In the genomic region with DNA sequence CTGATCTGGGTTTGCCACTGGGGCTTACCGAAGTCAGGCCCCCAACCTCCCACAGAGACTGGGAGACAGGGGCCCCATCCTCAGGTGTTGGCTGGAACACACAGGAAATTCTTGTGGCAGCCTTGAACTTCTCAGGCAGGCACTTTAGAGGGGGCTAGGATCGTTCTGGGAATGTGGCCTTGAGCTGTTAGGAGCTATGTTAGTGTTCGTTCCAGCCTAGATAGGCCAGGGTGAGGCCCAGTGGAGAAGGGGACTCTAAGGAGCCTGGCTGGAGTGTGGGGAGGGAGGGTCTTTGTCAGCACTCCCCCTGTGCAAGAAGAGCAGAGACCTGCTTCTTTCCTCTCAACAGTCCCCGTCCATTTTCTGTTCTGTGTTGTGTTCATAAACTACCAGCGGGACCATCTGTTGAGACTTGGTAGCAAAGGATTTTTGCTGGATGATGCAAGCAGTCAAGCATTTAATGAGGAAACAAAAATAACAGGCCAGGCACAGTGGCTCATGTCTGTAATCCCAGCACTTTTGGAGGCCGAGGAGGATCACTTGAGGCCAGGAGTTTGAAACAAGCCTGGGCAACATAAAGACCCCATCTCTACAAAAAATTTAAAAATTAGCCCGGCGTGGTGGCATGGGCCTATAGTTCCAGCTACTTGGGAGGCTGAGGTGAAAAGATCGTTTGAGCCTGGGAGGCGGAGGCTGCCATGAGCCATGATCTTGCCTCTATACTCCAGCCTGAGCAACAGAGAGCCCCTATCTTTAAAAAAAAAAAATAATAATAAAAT, we compare ENCODE assay signal across 8 cellular contexts. TPM values are rescaled to one million over a fixed set of nuclear protein-coding genes. Genes with fewer than 3 reads are reported as not detected.
DNase-seq lines count a peak whose midpoint lies in the region; ATAC-seq, FAIRE-seq and TF ChIP-seq lines count a peak whose summit lies in the region.

No MANE protein-coding gene starts in this region.

- H3K36me3 Mint-ChIP-seq in WTC11 = peaks cover 7% of the 10 kb centered on the region

- H3K4me3 ChIP-seq in BJ (ENCODE audit: low read depth, low read length) = peak overlapping the region; percentile 52
- peak overlapping the region; percentile 75 for H3K4me3 ChIP-seq in ovary

- H3K9me3 ChIP-seq in ovary = no peaks in the 10 kb centered on the region

- ATAC-seq in WTC11 (no peak), HG02981 (IDR thresholded peaks at IDR 0.05; ENCODE audit: unreplicated experiment) (no peak), GM19328 (IDR thresholded peaks at IDR 0.05; ENCODE audit: unreplicated experiment) (no peak), GM19023 (IDR thresholded peaks at IDR 0.05; ENCODE audit: unreplicated experiment) (no peak)

- peaks cover 27% of the 10 kb centered on the region for H3K4me1 Mint-ChIP-seq in WTC11

- H3K4me1 ChIP-seq in ovary (ENCODE audit: insufficient read depth) = peaks cover 20% of the 10 kb centered on the region

- no peaks in the 10 kb centered on the region for H3K9me3 Mint-ChIP-seq in WTC11

- intact Hi-C loops in ovary (cut with DNase I) = loop anchor here in 1 of 4 donors (5.0 kb wide), 1 partner anchor 91 kb away; the partner anchor contains the start of genes GNB1L and RTL10

- DNase-seq in BJ (ENCODE audit: low read depth) (peak; percentile 78), HTR-8/SVneo (ENCODE audit: insufficient read length, low spot score) (peak; percentile 51), WTC11 (ENCODE audit: low spot score) (no peak), fibroblast of peridontal ligament (ENCODE audit: extremely low read depth) (peak; percentile 95), ovary (peak; percentile 66 to 79 (median 69))

- peak overlapping the region; percentile 97 to 98 for H3K27ac ChIP-seq in ovary

- peak overlapping the region; percentile 91 for H3K27ac Mint-ChIP-seq in WTC11

- CTCF ChIA-PET in BJ (lab: Yijun Ruan, JAX) (interaction anchor here (0.8 to 2.2 kb wide), 5 partner anchors 15 to 213 kb away, joined by 3 to 13 read pairs (median 4); no protein-coding TSS in a partner anchor), WTC11 (lab: Charles Lee) (interaction anchor here (0.9 to 3.7 kb wide), 9 partner anchors 9 to 213 kb away, joined by 3 to 21 read pairs (median 6); no protein-coding TSS in a partner anchor)

- peak overlapping the region; percentile 78 for H3K4me3 Mint-ChIP-seq in WTC11

- no peak for TF ChIP-seq POLR2A in ovary (IDR thresholded peaks at IDR 0.05)

- no peak for TF ChIP-seq EP300 in ovary (IDR thresholded peaks at IDR 0.05)

- TF ChIP-seq CTCF in BJ (IDR thresholded peaks at IDR 0.05; ENCODE audit: insufficient read depth, low read depth, low read length) (no peak), WTC11 (IDR thresholded peaks at IDR 0.05) (no peak), ovary (IDR thresholded peaks at IDR 0.05) (no peak)

- H3K36me3 ChIP-seq in BJ (ENCODE audit: control insufficient read depth, insufficient read depth, low read length) (no peaks in the 10 kb centered on the region), ovary (no peaks in the 10 kb centered on the region)

- H3K27me3 ChIP-seq in BJ (ENCODE audit: control insufficient read depth, insufficient read depth, low read length) = no peaks in the 10 kb centered on the region
- H3K27me3 ChIP-seq in ovary = no peaks in the 10 kb centered on the region

- WGBS in ovary, 3 donors = 11 to 20% (median 20%) methylated on average over 10 of the region's 10 CpGs

- POLR2A ChIA-PET in BJ (lab: Charles Lee) = no interaction called here
- POLR2A ChIA-PET in WTC11 (lab: Charles Lee) = interaction anchor here (0.6 kb wide), 1 partner anchor 426 kb away, joined by 3 read pairs; no protein-coding TSS in a partner anchor

- H3K27me3 Mint-ChIP-seq in WTC11 (ENCODE audit: low read depth) = no peaks in the 10 kb centered on the region

- FAIRE-seq in HTR-8/SVneo (lab: Jason Lieb, UNC) = no peak

TF ChIP-seq in WTC11, 78 proteins besides CTCF, POLR2A, EP300 and RAD21:
- TF ChIP-seq GABPB1 (CRISPR knock-in tag; IDR thresholded peaks at IDR 0.05) = peak; percentile 89
- TF ChIP-seq, protein P1, sequence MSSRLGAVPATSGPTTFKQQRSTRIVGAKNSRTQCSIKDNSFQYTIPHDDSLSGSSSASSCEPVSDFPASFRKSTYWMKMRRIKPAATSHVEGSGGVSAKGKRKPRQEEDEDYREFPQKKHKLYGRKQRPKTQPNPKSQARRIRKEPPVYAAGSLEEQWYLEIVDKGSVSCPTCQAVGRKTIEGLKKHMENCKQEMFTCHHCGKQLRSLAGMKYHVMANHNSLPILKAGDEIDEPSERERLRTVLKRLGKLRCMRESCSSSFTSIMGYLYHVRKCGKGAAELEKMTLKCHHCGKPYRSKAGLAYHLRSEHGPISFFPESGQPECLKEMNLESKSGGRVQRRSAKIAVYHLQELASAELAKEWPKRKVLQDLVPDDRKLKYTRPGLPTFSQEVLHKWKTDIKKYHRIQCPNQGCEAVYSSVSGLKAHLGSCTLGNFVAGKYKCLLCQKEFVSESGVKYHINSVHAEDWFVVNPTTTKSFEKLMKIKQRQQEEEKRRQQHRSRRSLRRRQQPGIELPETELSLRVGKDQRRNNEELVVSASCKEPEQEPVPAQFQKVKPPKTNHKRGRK (CRISPR knock-in tag; IDR thresholded peaks at IDR 0.05; ENCODE audit: borderline replicate concordance) = no peak

RNA-seq across cellular contexts. Expression of gene TXNRD2, which starts 1.5 kb away (rescaled TPM):
- polyA plus RNA-seq in BJ (2011; rRNA removed) = 16.0 and 28.5 TPM in 2 replicates
- 16.2 and 16.5 TPM in 2 replicates for polyA minus RNA-seq in BJ (2011; rRNA and poly(A)+ RNA removed)
- total RNA-seq in WTC11 (2021) = 15.9 to 18.8 TPM (median 18.8 TPM) in 3 replicates
- 10 to 100 TPM; 21.3 to 37.3 (median 26.9) TPM for total RNA-seq in ovary
- 10 to 100 TPM; 21.3 to 37.8 TPM for polyA plus RNA-seq in ovary

RNA-seq across cellular contexts. Expression of gene COMT, which starts 1.5 kb away (rescaled TPM):
- polyA plus RNA-seq in BJ (2011; rRNA removed) = 146 and 332 TPM in 2 replicates
- 58.9 and 97.0 TPM in 2 replicates for polyA minus RNA-seq in BJ (2011; rRNA and poly(A)+ RNA removed)
- 30.8 to 38.0 TPM (median 36.1 TPM) in 3 replicates for total RNA-seq in WTC11 (2021)
- 100 to 1,000 TPM; 143 to 194 (median 161) TPM for total RNA-seq in ovary
- 100 to 1,000 TPM in 1 of 2 donors, 10 to 100 TPM in 1; 23.1 to 200 TPM for polyA plus RNA-seq in ovary
